In the genomic region with DNA sequence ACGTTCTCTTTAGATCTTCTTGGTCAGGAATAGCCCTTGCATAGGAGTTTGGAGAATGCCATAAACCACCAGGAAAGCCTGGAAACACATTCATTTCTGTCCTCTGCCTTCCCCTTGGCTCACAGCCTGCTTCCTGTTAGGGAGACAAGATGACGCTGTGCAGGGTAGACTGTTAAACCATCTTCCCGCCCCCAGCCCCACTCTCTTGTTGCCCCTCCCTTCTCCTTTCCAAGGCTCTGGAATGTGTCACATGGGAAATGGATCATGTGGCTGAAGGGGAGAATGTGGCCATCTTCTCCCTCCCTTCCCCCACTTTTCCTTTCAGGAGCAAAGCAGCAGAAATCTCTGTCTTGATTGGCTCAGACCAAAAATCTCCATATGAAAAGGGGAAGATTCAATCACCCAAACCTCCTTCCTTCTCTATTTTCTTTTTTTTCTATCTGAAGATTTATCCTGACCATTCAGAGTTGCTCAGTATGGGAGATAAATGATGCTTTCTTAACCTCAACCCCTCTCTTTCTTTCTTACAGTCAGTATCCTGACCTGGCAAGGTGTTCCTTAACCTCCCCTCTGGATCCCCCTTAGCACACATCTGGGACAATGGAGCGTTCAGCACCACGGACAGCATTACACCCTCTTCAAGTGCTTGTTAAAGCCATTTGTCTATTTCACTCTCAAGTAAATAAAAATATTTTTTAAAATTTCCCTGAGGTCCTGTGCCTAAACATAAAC, we compare ENCODE assay signal across 10 cellular contexts. TPM values are rescaled to one million over a fixed set of nuclear protein-coding genes. Genes with fewer than 3 reads are reported as not detected.
A peak's percentile ranks its signal among the peaks of the same experiment; 100 is the strongest.
DNase-seq lines count a peak whose midpoint lies in the region; ATAC-seq, FAIRE-seq and TF ChIP-seq lines count a peak whose summit lies in the region.
"Had no signal": no experiment of that assay in that cellular context is flagged by ENCODE, and none has a peak within 500 bp of the region (broad histone marks: within the 10 kb centered on the region; RNA-seq: fewer than 3 reads in every experiment).

No MANE protein-coding gene starts in this region.

- no peaks in the 10 kb centered on the region for H3K27me3 Mint-ChIP-seq in activated naive CD4-positive, alpha-beta T cell treated with anti-CD3 and anti-CD28 coated beads, Interleukin-2, amount 10 ng/mL, durations not matched to agents 7 days and 5 days

- H3K27ac Mint-ChIP-seq in activated naive CD4-positive, alpha-beta T cell treated with anti-CD3 and anti-CD28 coated beads, Interleukin-2, amount 10 ng/mL, durations not matched to agents 7 days and 5 days, result no peak overlapping the region
- H3K27ac Mint-ChIP-seq: T-helper 1 cell treated with Interleukin-12 subunit alpha and Interleukin-12 subunit beta and Interleukin-4 antibody, amounts not matched to agents 30 μg/mL and 1 μg/mL, for 36 hours had no signal

- no peak for ATAC-seq in GM21390 (IDR thresholded peaks at IDR 0.05; ENCODE audit: unreplicated experiment)

- no peaks in the 10 kb centered on the region for H3K27me3 ChIP-seq in ectodermal cell (ENCODE audit: control insufficient read depth, insufficient read depth, low read length, poor library complexity, severe bottlenecking)

- peaks cover 8% of the 10 kb centered on the region for H3K4me1 Mint-ChIP-seq in activated naive CD4-positive, alpha-beta T cell treated with anti-CD3 and anti-CD28 coated beads, Interleukin-2, amount 10 ng/mL, durations not matched to agents 7 days and 5 days

- H3K4me1 ChIP-seq in ectodermal cell (ENCODE audit: control insufficient read depth, insufficient read depth, low read length), result peaks cover 13% of the 10 kb centered on the region

- no peaks in the 10 kb centered on the region for H3K9me3 Mint-ChIP-seq in activated naive CD4-positive, alpha-beta T cell treated with anti-CD3 and anti-CD28 coated beads, Interleukin-2, amount 10 ng/mL, durations not matched to agents 7 days and 5 days
- H3K9me3 Mint-ChIP-seq: T-helper 1 cell treated with Interleukin-12 subunit alpha and Interleukin-12 subunit beta and Interleukin-4 antibody, amounts not matched to agents 30 μg/mL and 1 μg/mL, for 36 hours had no signal

- peak overlapping the region; percentile 96 for H3K27ac ChIP-seq in ectodermal cell (ENCODE audit: insufficient read depth, low read depth, low read length, poor library complexity, severe bottlenecking)
- H3K27ac ChIP-seq: C4-2B had no signal

- no peak for TF ChIP-seq POLR2A in H54 (IDR thresholded peaks at IDR 0.05; ENCODE audit: low read depth, low read length)

- peak; percentile 56 for DNase-seq in activated naive CD4-positive, alpha-beta T cell treated with anti-CD3 and anti-CD28 coated beads, Interleukin-2, amount 10 ng/mL, durations not matched to agents 7 days and 5 days
- DNase-seq in activated naive CD4-positive, alpha-beta T cell treated with anti-CD3 and anti-CD28 coated beads, Interleukin-2, amount 50 U/mL, for 16 hours, result no peak
- DNase-seq in NCI-H524 treated with DMSO at 0.1 percent for 48 hours (lab: John Stamatoyannopoulos, UW) (peak; percentile 82), nucleus accumbens (lab: John Stamatoyannopoulos, UW) (peak in 53 of 56 donors; percentile 9 to 90 (median 68)), H54 (ENCODE audit: insufficient read length, low spot score) (no peak), NCI-H345 (lab: John Stamatoyannopoulos, UW) (no peak)

- no peaks in the 10 kb centered on the region for H3K36me3 ChIP-seq in ectodermal cell (ENCODE audit: control insufficient read depth, insufficient read depth, low read length)

- H3K4me3 ChIP-seq in ectodermal cell (ENCODE audit: insufficient read depth, low read depth, low read length), result peak overlapping the region; percentile 77

- 0 to 1% methylated on average over 4 to 5 of the region's 5 CpGs for WGBS in ectodermal cell, 2 experiments

- FAIRE-seq in H54 (lab: Jason Lieb, UNC), result no peak

- CTCF ChIA-PET in activated naive CD4-positive, alpha-beta T cell treated with anti-CD3 and anti-CD28 coated beads, Interleukin-2, amount 10 ng/mL, durations not matched to agents 7 days and 5 days (lab: Charles Lee), result interaction anchor here (1.2 kb wide), 1 partner anchor 51 kb away, joined by 3 read pairs; no protein-coding TSS in a partner anchor

- no peak overlapping the region for H3K4me3 Mint-ChIP-seq in activated naive CD4-positive, alpha-beta T cell treated with anti-CD3 and anti-CD28 coated beads, Interleukin-2, amount 10 ng/mL, durations not matched to agents 7 days and 5 days
- H3K4me3 Mint-ChIP-seq: T-helper 1 cell treated with Interleukin-12 subunit alpha and Interleukin-12 subunit beta and Interleukin-4 antibody, amounts not matched to agents 30 μg/mL and 1 μg/mL, for 36 hours had no signal

- H3K9me3 ChIP-seq in ectodermal cell (ENCODE audit: control insufficient read depth, low read length), result no peaks in the 10 kb centered on the region

- H3K36me3 Mint-ChIP-seq in activated naive CD4-positive, alpha-beta T cell treated with anti-CD3 and anti-CD28 coated beads, Interleukin-2, amount 10 ng/mL, durations not matched to agents 7 days and 5 days, result peaks cover 17% of the 10 kb centered on the region

RNA-seq across cellular contexts. Expression of gene GPR19, which starts 11.4 kb away (rescaled TPM):
- 36.1 TPM for polyA plus RNA-seq in ectodermal cell (2013, experiment 1 of 4)
- 48.7 TPM for polyA plus RNA-seq in ectodermal cell (2013, experiment 2 of 4)
- polyA plus RNA-seq in ectodermal cell (2013, experiment 3 of 4), result 38.5 TPM
- 45.1 TPM for polyA plus RNA-seq in ectodermal cell (2013, experiment 4 of 4)

RNA-seq across cellular contexts. Expression of gene CDKN1B, which starts 32.6 kb away (rescaled TPM):
- polyA plus RNA-seq in ectodermal cell (2013, experiment 1 of 4), result 52.6 TPM
- 48.3 TPM for polyA plus RNA-seq in ectodermal cell (2013, experiment 2 of 4)
- 44.7 TPM for polyA plus RNA-seq in ectodermal cell (2013, experiment 3 of 4)
- polyA plus RNA-seq in ectodermal cell (2013, experiment 4 of 4), result 45.3 TPM

Comparison
In these comparisons a context has a peak if more than half of its experiments do, and no peak if none do; other contexts are left out.
1. DNase-seq: peak in activated naive CD4-positive, alpha-beta T cell treated with anti-CD3 and anti-CD28 coated beads, Interleukin-2, amount 10 ng/mL, durations not matched to agents 7 days and 5 days (single experiment), NCI-H524 treated with DMSO at 0.1 percent for 48 hours (single experiment) and nucleus accumbens (53 of 56); none in activated naive CD4-positive, alpha-beta T cell treated with anti-CD3 and anti-CD28 coated beads, Interleukin-2, amount 50 U/mL, for 16 hours (single experiment), H54 (single experiment) and NCI-H345 (single experiment).